ENCODE assay signal across 22 cellular contexts in the genomic region with DNA sequence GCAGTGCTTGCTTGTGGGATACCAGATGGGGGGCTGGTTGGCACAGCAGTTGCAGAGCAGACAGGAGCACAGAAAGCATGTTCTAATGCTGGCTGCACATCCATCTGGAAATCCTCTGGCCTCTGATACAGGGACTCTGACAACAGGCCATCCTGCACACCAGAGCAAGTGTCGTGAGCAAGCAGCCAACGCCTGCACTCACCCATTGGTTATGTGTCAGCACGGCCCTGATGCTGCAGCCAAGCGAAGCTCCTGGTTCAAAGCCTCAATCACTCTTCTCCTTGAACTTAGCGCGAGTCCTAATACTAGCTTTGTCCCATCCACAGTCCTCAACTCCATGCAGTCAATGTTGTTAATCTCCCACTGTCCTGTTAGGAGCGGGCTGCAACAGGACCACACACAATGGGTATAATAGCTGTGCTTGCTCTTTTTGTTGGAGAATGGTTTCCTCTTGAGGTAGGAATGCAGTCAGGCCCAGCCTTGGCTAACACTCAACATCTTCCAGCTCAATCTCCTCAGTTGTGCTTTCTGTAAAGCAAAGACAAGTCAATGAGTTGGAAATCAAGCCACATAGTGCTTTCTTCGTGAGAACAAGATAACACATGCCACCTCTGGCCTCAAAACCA. TPM values are rescaled to one million over a fixed set of nuclear protein-coding genes. Genes with fewer than 3 reads are reported as not detected.
"Had no signal": no experiment of that assay in that cellular context is flagged by ENCODE, and none has a peak within 500 bp of the region (broad histone marks: within the 10 kb centered on the region; RNA-seq: fewer than 3 reads in every experiment).

No MANE protein-coding gene starts in this region.

- H3K27me3 Mint-ChIP-seq: activated CD4-positive, alpha-beta memory T cell treated with anti-CD3 and anti-CD28 coated beads, Interleukin-2, amount 10 ng/mL, durations not matched to agents 7 days and 5 days; activated T-cell treated with anti-CD3 and anti-CD28 coated beads, Interleukin-2, amount 50 U/mL, for 24 hours had no signal

- H3K4me1 Mint-ChIP-seq: activated CD4-positive, alpha-beta memory T cell treated with anti-CD3 and anti-CD28 coated beads, Interleukin-2, amount 10 ng/mL, durations not matched to agents 7 days and 5 days had no signal

- H3K4me3 Mint-ChIP-seq: activated CD4-positive, alpha-beta memory T cell treated with anti-CD3 and anti-CD28 coated beads, Interleukin-2, amount 10 ng/mL, durations not matched to agents 7 days and 5 days; activated T-cell treated with anti-CD3 and anti-CD28 coated beads, Interleukin-2, amount 50 U/mL, for 24 hours; neural crest cell had no signal

- H3K4me1 ChIP-seq: body of pancreas, foreskin keratinocyte, spleen, tibial artery had no signal

- H3K27ac ChIP-seq: body of pancreas, foreskin keratinocyte, ovary, spleen, tibial artery had no signal

- H3K9me3 ChIP-seq: body of pancreas, ovary, spleen, tibial artery had no signal

- ATAC-seq: body of pancreas, foreskin keratinocyte, sciatic nerve had no signal

- H3K9me3 Mint-ChIP-seq: activated CD4-positive, alpha-beta memory T cell treated with anti-CD3 and anti-CD28 coated beads, Interleukin-2, amount 10 ng/mL, durations not matched to agents 7 days and 5 days; activated T-cell treated with anti-CD3 and anti-CD28 coated beads, Interleukin-2, amount 50 U/mL, for 24 hours; neural crest cell had no signal

- H3K27ac Mint-ChIP-seq: activated CD4-positive, alpha-beta memory T cell treated with anti-CD3 and anti-CD28 coated beads, Interleukin-2, amount 10 ng/mL, durations not matched to agents 7 days and 5 days; activated naive CD4-positive, alpha-beta T cell treated with anti-CD3 and anti-CD28 coated beads, Interleukin-2, amount 50 U/mL, for 72 hours; activated T-cell treated with anti-CD3 and anti-CD28 coated beads, Interleukin-2, amount 50 U/mL, for 24 hours had no signal

- H3K36me3 ChIP-seq: ovary had no signal

- FAIRE-seq: endothelial cell of umbilical vein, urothelium cell line had no signal

- H3K4me3 ChIP-seq: body of pancreas, lung, ovary, spleen, tibial artery had no signal

- H3K27me3 ChIP-seq: body of pancreas, foreskin keratinocyte, ovary, spleen, tibial artery had no signal

- DNase-seq: activated CD4-positive, alpha-beta memory T cell treated with anti-CD3 and anti-CD28 coated beads, Interleukin-2, amount 10 ng/mL, durations not matched to agents 7 days and 5 days; activated CD4-positive, alpha-beta T cell treated with anti-CD3 and anti-CD28 coated beads for 4 hours; activated gamma-delta T cell; activated T-cell treated with anti-CD3 and anti-CD28 coated beads, Interleukin-2, amount 50 U/mL, for 24 hours; body of pancreas; caudate nucleus; cortex of kidney; effector CD4-positive, alpha-beta T cell; foreskin keratinocyte; midbrain; ovary; spleen; stimulated activated CD4-positive, alpha-beta T cell treated with anti-CD3 and anti-CD28 coated beads, Interleukin-2, amount 100 ng/mL, for 24 hours; T-helper 2 cell; tibial artery had no signal

RNA-seq across cellular contexts. Expression of gene VSTM5, which starts 30.2 kb away (rescaled TPM):
- total RNA-seq: activated CD4-positive, alpha-beta memory T cell treated with anti-CD3 and anti-CD28 coated beads, Interleukin-2, amount 10 ng/mL, durations not matched to agents 7 days and 5 days; activated naive CD4-positive, alpha-beta T cell treated with anti-CD3 and anti-CD28 coated beads, Interleukin-2, amount 50 U/mL, for 72 hours; body of pancreas; endothelial cell of umbilical vein; myocyte; neural crest cell; spleen had no signal
- polyA plus RNA-seq: spleen had no signal
